In the genomic region with DNA sequence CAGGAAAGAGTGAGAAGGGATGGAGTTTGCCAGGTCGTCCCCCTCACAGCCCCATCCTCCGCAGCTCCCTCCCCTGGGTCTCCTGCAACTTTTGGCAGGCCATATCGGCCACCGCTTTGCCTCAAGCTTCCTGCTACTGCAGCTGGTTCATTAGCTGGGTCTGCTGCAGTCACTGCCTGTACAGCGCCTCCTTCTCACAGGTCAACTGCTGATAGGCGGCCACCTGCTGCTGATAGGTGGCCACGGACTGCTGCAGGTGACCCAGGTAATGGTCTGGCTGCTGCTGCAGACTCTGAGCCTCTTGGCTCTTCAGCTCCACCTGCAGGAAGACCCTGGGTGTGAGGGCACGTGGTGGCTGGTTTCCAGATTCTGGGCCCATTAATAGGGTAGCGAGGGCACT, we compare ENCODE assay signal across 1 cellular context. TPM values are rescaled to one million over a fixed set of nuclear protein-coding genes. Genes with fewer than 3 reads are reported as not detected.
"Had no signal": no experiment of that assay in that cellular context is flagged by ENCODE, and none has a peak within 500 bp of the region (broad histone marks: within the 10 kb centered on the region; RNA-seq: fewer than 3 reads in every experiment).

No MANE protein-coding gene starts in this region.

RNA-seq across cellular contexts. Expression of a gene that starts 8.3 kb away (rescaled TPM):
- total RNA-seq: WTC11 had no signal
